ENCODE assay signal across 14 cellular contexts in the genomic region with DNA sequence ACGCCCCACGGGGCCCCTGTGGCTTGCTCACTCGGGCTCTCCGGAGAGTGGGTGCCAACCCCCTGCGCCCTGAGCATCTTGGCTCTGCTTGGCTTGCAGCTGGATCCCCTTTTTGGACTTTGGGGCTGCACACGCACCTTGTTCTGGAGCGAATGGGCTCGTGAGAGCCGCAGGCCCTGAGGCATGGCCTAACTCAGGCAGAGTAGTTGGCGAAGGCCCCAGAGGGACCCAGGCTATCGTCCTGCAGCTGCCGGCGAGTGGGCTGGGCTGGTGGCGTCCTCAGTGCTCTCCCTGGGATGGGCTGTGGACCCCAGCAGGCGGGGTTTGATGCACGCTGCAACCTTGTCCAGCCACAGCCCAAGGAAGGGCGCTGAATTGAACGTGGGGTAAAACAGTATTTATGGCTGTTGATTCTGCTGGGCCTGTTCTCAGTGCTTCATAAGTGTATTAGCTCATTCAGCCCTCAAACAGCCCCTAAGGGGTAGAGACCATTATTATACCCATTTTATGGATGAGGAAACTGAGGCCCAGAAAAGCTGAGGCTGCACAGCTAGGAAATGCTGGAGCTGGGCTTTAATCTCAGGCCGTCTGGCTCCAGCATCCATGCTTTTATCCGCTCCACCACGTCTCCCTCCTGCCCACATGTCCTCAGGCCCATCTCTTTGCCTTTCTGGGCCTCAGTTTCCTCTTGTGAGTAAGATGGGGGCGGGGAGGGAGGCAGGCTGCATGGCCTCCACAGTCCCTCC.
DNase-seq lines count a peak whose midpoint lies in the region; ATAC-seq and TF ChIP-seq lines count a peak whose summit lies in the region.
"Had no signal": no experiment of that assay in that cellular context is flagged by ENCODE, and none has a peak within 500 bp of the region (broad histone marks: within the 10 kb centered on the region; RNA-seq: fewer than 3 reads in every experiment).

No MANE protein-coding gene starts in this region.

- H3K4me1 ChIP-seq in BLaER1 (peaks cover 100% of the 10 kb centered on the region), endodermal cell (ENCODE audit: control insufficient read depth, insufficient read depth, low read length) (peaks cover 3% of the 10 kb centered on the region), neural progenitor cell (peaks cover 46% of the 10 kb centered on the region)

- no peak overlapping the region for H2AFZ ChIP-seq in neural progenitor cell (replicated peaks)

- TF ChIP-seq CTCF in WERI-Rb-1 (IDR thresholded peaks at IDR 0.05; ENCODE audit: low read depth, low read length) = no peak
- TF ChIP-seq CTCF in endodermal cell (conservative IDR thresholded peaks at IDR 0.05) = no peak
- TF ChIP-seq CTCF in neural progenitor cell (IDR thresholded peaks at IDR 0.05) = no peak

- 95 to 98% methylated on average over 11 to 22 of the region's 22 CpGs for WGBS in endodermal cell (ENCODE audit: insufficient coverage in 1 of 2, insufficient read length in 1 of 2), 2 experiments

- no peaks in the 10 kb centered on the region for H3K9me3 Mint-ChIP-seq in endodermal cell
- H3K9me3 Mint-ChIP-seq in neural progenitor cell = no peaks in the 10 kb centered on the region
- H3K9me3 Mint-ChIP-seq: CD4-positive, alpha-beta T cell; HFFc6 had no signal

- H4K20me1 ChIP-seq in BLaER1 (no peaks in the 10 kb centered on the region), neural progenitor cell (ENCODE audit: low read depth) (peaks cover 6% of the 10 kb centered on the region)

- no peak overlapping the region; the same call in 1 of the 2 replicates for H3K9ac ChIP-seq in BLaER1
- no peak overlapping the region for H3K9ac ChIP-seq in endodermal cell (ENCODE audit: extremely low read depth, low read length, poor library complexity, severe bottlenecking)
- no peak overlapping the region for H3K9ac ChIP-seq in neural progenitor cell

- H3K27ac ChIP-seq in BLaER1 = peak overlapping the region; percentile 46; the same call in 1 of the 2 replicates
- peak overlapping the region; percentile 97 for H3K27ac ChIP-seq in WERI-Rb-1
- peak overlapping the region; percentile 66 for H3K27ac ChIP-seq in endodermal cell (ENCODE audit: low read depth, low read length)
- H3K27ac ChIP-seq in neural progenitor cell = no peak overlapping the region

- no peaks in the 10 kb centered on the region for H3K36me3 ChIP-seq in BLaER1
- no peaks in the 10 kb centered on the region for H3K36me3 ChIP-seq in WERI-Rb-1
- no peaks in the 10 kb centered on the region for H3K36me3 ChIP-seq in endodermal cell (ENCODE audit: control insufficient read depth, insufficient read depth, low read length)
- H3K36me3 ChIP-seq in neural progenitor cell = no peaks in the 10 kb centered on the region

- no peak overlapping the region for H3K4me3 Mint-ChIP-seq in endodermal cell
- no peak overlapping the region for H3K4me3 Mint-ChIP-seq in neural progenitor cell
- H3K4me3 Mint-ChIP-seq: CD4-positive, alpha-beta T cell; HFFc6 had no signal

- ATAC-seq in GM21447 (IDR thresholded peaks at IDR 0.05; ENCODE audit: unreplicated experiment) (no peak), GM19467 (IDR thresholded peaks at IDR 0.05; ENCODE audit: unreplicated experiment) (no peak)
- ATAC-seq: GM12878 had no signal

- H3K36me3 Mint-ChIP-seq in endodermal cell (ENCODE audit: low read depth) (no peaks in the 10 kb centered on the region), neural progenitor cell (no peaks in the 10 kb centered on the region)

- no peaks in the 10 kb centered on the region for H3K27me3 ChIP-seq in BLaER1
- H3K27me3 ChIP-seq in WERI-Rb-1 (ENCODE audit: insufficient read depth, low read depth, severe bottlenecking) = no peaks in the 10 kb centered on the region
- no peaks in the 10 kb centered on the region for H3K27me3 ChIP-seq in endodermal cell (ENCODE audit: control insufficient read depth, insufficient read depth, low read length, poor library complexity, severe bottlenecking)
- no peaks in the 10 kb centered on the region for H3K27me3 ChIP-seq in neural progenitor cell

- no peaks in the 10 kb centered on the region for H3K9me3 ChIP-seq in BLaER1
- no peaks in the 10 kb centered on the region for H3K9me3 ChIP-seq in WERI-Rb-1 (ENCODE audit: severe bottlenecking)
- no peaks in the 10 kb centered on the region for H3K9me3 ChIP-seq in endodermal cell (ENCODE audit: control insufficient read depth, low read length)
- no peaks in the 10 kb centered on the region for H3K9me3 ChIP-seq in neural progenitor cell (ENCODE audit: low read depth)

- peaks cover 5% of the 10 kb centered on the region for H3K4me1 Mint-ChIP-seq in endodermal cell
- H3K4me1 Mint-ChIP-seq in neural progenitor cell = peaks cover 68% of the 10 kb centered on the region

- H3K4me2 ChIP-seq in BLaER1 = peak overlapping the region; percentile 95
- peak overlapping the region; percentile 28 for H3K4me2 ChIP-seq in neural progenitor cell

- no peak overlapping the region for H3K4me3 ChIP-seq in BLaER1
- peak overlapping the region; percentile 17 for H3K4me3 ChIP-seq in WERI-Rb-1 (ENCODE audit: low read depth, low read length)
- no peak overlapping the region for H3K4me3 ChIP-seq in endodermal cell (ENCODE audit: low read length)
- H3K4me3 ChIP-seq in neural progenitor cell = no peak overlapping the region
- H3K4me3 ChIP-seq: GM12878 had no signal

- no peaks in the 10 kb centered on the region for H3K27me3 Mint-ChIP-seq in endodermal cell (ENCODE audit: insufficient read depth)
- H3K27me3 Mint-ChIP-seq in neural progenitor cell (ENCODE audit: insufficient read depth, low read depth) = peaks cover 33% of the 10 kb centered on the region
- H3K27me3 Mint-ChIP-seq: CD4-positive, alpha-beta T cell had no signal

- DNase-seq in WERI-Rb-1 (no peak), endodermal cell (no peak), neural progenitor cell (ENCODE audit: low spot score) (no peak), DMS79 treated with DMSO at 0.1 percent for 48 hours (lab: John Stamatoyannopoulos, UW) (no peak)
- DNase-seq: 8988T; AML-193; Calu3; CD4-positive, alpha-beta T cell; HCEC 1CT; HFFc6 had no signal

- H3K27ac Mint-ChIP-seq in endodermal cell = no peak overlapping the region
- no peak overlapping the region for H3K27ac Mint-ChIP-seq in neural progenitor cell
- H3K27ac Mint-ChIP-seq: CD4-positive, alpha-beta T cell; HFFc6 had no signal

- no peaks in the 10 kb centered on the region for H3K79me2 ChIP-seq in neural progenitor cell (ENCODE audit: low read depth)

- H3F3A ChIP-seq in neural progenitor cell (ENCODE audit: low read depth) = peaks cover 20% of the 10 kb centered on the region
